ENCODE assay signal across 1 cellular context in genomic region chr11:118002010-118002540, GRCh38.
A peak's percentile ranks its signal among the peaks of the same experiment; 100 is the strongest.
TF ChIP-seq lines count a peak whose summit lies in the region.

No MANE protein-coding gene starts in this region.

TF ChIP-seq in K562, 482 proteins besides CTCF, POLR2A, EP300 and RAD21 (continued from another document and continues in another):
- TF ChIP-seq, protein P1, sequence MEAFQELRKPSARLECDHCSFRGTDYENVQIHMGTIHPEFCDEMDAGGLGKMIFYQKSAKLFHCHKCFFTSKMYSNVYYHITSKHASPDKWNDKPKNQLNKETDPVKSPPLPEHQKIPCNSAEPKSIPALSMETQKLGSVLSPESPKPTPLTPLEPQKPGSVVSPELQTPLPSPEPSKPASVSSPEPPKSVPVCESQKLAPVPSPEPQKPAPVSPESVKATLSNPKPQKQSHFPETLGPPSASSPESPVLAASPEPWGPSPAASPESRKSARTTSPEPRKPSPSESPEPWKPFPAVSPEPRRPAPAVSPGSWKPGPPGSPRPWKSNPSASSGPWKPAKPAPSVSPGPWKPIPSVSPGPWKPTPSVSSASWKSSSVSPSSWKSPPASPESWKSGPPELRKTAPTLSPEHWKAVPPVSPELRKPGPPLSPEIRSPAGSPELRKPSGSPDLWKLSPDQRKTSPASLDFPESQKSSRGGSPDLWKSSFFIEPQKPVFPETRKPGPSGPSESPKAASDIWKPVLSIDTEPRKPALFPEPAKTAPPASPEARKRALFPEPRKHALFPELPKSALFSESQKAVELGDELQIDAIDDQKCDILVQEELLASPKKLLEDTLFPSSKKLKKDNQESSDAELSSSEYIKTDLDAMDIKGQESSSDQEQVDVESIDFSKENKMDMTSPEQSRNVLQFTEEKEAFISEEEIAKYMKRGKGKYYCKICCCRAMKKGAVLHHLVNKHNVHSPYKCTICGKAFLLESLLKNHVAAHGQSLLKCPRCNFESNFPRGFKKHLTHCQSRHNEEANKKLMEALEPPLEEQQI (IDR thresholded peaks at IDR 0.05), result no peak
- TF ChIP-seq, protein P2, sequence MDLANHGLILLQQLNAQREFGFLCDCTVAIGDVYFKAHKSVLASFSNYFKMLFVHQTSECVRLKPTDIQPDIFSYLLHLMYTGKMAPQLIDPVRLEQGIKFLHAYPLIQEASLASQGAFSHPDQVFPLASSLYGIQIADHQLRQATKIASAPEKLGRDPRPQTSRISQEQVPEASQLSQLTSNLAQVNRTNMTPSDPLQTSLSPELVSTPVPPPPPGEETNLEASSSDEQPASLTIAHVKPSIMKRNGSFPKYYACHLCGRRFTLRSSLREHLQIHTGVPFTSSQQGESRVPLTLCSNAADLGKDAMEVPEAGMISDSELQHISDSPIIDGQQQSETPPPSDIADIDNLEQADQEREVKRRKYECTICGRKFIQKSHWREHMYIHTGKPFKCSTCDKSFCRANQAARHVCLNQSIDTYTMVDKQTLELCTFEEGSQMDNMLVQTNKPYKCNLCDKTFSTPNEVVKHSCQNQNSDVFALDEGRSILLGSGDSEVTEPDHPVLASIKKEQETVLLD (IDR thresholded peaks at IDR 0.05), result 0 out of 2 replicates have a peak, but pooled peaks have one; percentile 17
- TF ChIP-seq PURB (CRISPR knock-in tag; IDR thresholded peaks at IDR 0.05; ENCODE audit: low read depth) (no peak), ZNF584 (CRISPR knock-in tag; IDR thresholded peaks at IDR 0.05; ENCODE audit: low read depth) (peak; percentile 89), STAT5B (CRISPR knock-in tag; IDR thresholded peaks at IDR 0.05) (no peak), POLR2G (IDR thresholded peaks at IDR 0.05; ENCODE audit: low read depth, low read length) (no peak), ESRRA (IDR thresholded peaks at IDR 0.05; ENCODE audit: borderline replicate concordance, low read depth) (no peak; the same call in 1 of the 2 replicates), ZNF445 (CRISPR knock-in tag; IDR thresholded peaks at IDR 0.05; ENCODE audit: low read depth) (no peak), RNF2 (IDR thresholded peaks at IDR 0.05) (no peak), ARHGAP35 (IDR thresholded peaks at IDR 0.05; ENCODE audit: partially characterized antibody) (no peak), GTF2E2 (tag; IDR thresholded peaks at IDR 0.05) (peak; percentile 92), DPF2 (IDR thresholded peaks at IDR 0.05) (peak; percentile 70), MEF2A (IDR thresholded peaks at IDR 0.05; ENCODE audit: control insufficient read depth, low read depth, low read length) (no peak), GTF2F1 (IDR thresholded peaks at IDR 0.05; ENCODE audit: low read depth, low read length) (no peak), MECOM (CRISPR knock-in tag; IDR thresholded peaks at IDR 0.05) (no peak), RHOXF2B (CRISPR knock-in tag; conservative IDR thresholded peaks at IDR 0.05) (no peak; the same call in 1 of the 2 replicates), L3MBTL2 (IDR thresholded peaks at IDR 0.05) (no peak; the same call in 1 of the 2 replicates), ATF7 (IDR thresholded peaks at IDR 0.05) (peak; percentile 67), MAX (CRISPR knock-in tag; IDR thresholded peaks at IDR 0.05) (no peak; the same call in 1 of the 2 replicates), ZNF780A (CRISPR knock-in tag; IDR thresholded peaks at IDR 0.05) (no peak), NFE2 (IDR thresholded peaks at IDR 0.05; ENCODE audit: low read depth) (peak; percentile 82), MCM2 (IDR thresholded peaks at IDR 0.05; ENCODE audit: low read depth) (no peak), ZNF197 (CRISPR knock-in tag; IDR thresholded peaks at IDR 0.05; ENCODE audit: low read depth) (peak; percentile 90), NR2F6 (CRISPR knock-in tag; IDR thresholded peaks at IDR 0.05) (no peak), FOXA3 (CRISPR knock-in tag; conservative IDR thresholded peaks at IDR 0.05 in 1 of 2, IDR thresholded peaks at IDR 0.05 in 1 of 2) (no peak; a peak in 1 of 4 replicates), POLR2AphosphoS5 (IDR thresholded peaks at IDR 0.05; ENCODE audit: control insufficient read depth, insufficient read depth, low read depth, low read length) (no peak), KLF1 (tag; IDR thresholded peaks at IDR 0.05) (no peak), YY1 (IDR thresholded peaks at IDR 0.05; ENCODE audit: borderline replicate concordance in 1 of 3, control insufficient read depth in 1 of 3, extremely low read depth in 1 of 3, insufficient read depth in 3 of 3, insufficient read length in 1 of 3, insufficient replicate concordance in 2 of 3, low read depth in 1 of 3, low read length in 2 of 3) (peak in 1 of 3 experiments; percentile 7), SPI1 (IDR thresholded peaks at IDR 0.05; ENCODE audit: borderline replicate concordance, low read depth, low read length) (peak; percentile 80; the same call in 1 of the 2 replicates), PHB (CRISPR knock-in tag; IDR thresholded peaks at IDR 0.05) (no peak), MAFK (IDR thresholded peaks at IDR 0.05; ENCODE audit: low read length) (peak; percentile 48; the same call in 1 of the 2 replicates), ZNF143 (CRISPR knock-in tag; IDR thresholded peaks at IDR 0.05) (no peak), GATAD2B (IDR thresholded peaks at IDR 0.05; ENCODE audit: borderline replicate concordance) (no peak), ZNF282 (CRISPR knock-in tag; IDR thresholded peaks at IDR 0.05) (no peak), JUND (IDR thresholded peaks at IDR 0.05; ENCODE audit: borderline replicate concordance, low read depth, low read length) (peak; percentile 76), JUND (tag; IDR thresholded peaks at IDR 0.05; ENCODE audit: borderline replicate concordance, low read depth, low read length) (peak; percentile 85; the same call in 2 of the 3 replicates), ZFPM2 (CRISPR knock-in tag; IDR thresholded peaks at IDR 0.05) (no peak), ZNF165 (CRISPR knock-in tag; IDR thresholded peaks at IDR 0.05; ENCODE audit: borderline replicate concordance) (no peak)
- TF ChIP-seq, protein P3, sequence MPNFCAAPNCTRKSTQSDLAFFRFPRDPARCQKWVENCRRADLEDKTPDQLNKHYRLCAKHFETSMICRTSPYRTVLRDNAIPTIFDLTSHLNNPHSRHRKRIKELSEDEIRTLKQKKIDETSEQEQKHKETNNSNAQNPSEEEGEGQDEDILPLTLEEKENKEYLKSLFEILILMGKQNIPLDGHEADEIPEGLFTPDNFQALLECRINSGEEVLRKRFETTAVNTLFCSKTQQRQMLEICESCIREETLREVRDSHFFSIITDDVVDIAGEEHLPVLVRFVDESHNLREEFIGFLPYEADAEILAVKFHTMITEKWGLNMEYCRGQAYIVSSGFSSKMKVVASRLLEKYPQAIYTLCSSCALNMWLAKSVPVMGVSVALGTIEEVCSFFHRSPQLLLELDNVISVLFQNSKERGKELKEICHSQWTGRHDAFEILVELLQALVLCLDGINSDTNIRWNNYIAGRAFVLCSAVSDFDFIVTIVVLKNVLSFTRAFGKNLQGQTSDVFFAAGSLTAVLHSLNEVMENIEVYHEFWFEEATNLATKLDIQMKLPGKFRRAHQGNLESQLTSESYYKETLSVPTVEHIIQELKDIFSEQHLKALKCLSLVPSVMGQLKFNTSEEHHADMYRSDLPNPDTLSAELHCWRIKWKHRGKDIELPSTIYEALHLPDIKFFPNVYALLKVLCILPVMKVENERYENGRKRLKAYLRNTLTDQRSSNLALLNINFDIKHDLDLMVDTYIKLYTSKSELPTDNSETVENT (CRISPR knock-in tag; IDR thresholded peaks at IDR 0.05), result no peak
- TF ChIP-seq, protein P4, sequence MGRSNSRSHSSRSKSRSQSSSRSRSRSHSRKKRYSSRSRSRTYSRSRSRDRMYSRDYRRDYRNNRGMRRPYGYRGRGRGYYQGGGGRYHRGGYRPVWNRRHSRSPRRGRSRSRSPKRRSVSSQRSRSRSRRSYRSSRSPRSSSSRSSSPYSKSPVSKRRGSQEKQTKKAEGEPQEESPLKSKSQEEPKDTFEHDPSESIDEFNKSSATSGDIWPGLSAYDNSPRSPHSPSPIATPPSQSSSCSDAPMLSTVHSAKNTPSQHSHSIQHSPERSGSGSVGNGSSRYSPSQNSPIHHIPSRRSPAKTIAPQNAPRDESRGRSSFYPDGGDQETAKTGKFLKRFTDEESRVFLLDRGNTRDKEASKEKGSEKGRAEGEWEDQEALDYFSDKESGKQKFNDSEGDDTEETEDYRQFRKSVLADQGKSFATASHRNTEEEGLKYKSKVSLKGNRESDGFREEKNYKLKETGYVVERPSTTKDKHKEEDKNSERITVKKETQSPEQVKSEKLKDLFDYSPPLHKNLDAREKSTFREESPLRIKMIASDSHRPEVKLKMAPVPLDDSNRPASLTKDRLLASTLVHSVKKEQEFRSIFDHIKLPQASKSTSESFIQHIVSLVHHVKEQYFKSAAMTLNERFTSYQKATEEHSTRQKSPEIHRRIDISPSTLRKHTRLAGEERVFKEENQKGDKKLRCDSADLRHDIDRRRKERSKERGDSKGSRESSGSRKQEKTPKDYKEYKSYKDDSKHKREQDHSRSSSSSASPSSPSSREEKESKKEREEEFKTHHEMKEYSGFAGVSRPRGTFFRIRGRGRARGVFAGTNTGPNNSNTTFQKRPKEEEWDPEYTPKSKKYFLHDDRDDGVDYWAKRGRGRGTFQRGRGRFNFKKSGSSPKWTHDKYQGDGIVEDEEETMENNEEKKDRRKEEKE (IDR thresholded peaks at IDR 0.05; ENCODE audit: borderline replicate concordance in 1 of 2, control insufficient read depth in 1 of 2, low read depth in 2 of 2, low read length in 1 of 2), result no peak
- TF ChIP-seq, protein P5, sequence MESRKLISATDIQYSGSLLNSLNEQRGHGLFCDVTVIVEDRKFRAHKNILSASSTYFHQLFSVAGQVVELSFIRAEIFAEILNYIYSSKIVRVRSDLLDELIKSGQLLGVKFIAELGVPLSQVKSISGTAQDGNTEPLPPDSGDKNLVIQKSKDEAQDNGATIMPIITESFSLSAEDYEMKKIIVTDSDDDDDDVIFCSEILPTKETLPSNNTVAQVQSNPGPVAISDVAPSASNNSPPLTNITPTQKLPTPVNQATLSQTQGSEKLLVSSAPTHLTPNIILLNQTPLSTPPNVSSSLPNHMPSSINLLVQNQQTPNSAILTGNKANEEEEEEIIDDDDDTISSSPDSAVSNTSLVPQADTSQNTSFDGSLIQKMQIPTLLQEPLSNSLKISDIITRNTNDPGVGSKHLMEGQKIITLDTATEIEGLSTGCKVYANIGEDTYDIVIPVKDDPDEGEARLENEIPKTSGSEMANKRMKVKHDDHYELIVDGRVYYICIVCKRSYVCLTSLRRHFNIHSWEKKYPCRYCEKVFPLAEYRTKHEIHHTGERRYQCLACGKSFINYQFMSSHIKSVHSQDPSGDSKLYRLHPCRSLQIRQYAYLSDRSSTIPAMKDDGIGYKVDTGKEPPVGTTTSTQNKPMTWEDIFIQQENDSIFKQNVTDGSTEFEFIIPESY (CRISPR knock-in tag; IDR thresholded peaks at IDR 0.05), result no peak
